ENCODE assay signal across 8 cellular contexts in the genomic region with DNA sequence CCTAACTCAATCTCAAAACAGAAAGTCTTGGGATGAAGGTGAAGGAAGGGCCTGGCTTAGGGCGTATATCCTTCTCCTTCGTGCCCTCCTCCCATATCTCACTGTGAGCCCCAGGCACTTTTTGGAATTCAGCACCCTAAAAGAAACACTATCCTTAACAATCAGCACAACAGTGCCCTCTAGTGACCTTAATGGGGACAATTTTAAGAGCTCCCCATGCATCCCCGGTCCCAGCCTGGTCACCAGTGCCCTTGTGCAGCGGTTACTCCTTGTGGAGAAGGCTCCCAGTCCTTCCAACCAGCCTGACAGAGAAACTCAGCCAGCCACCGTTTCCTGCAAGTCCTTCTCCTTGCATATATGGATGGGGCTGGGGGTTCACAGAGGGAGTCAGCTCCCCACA. TPM values are rescaled to one million over a fixed set of nuclear protein-coding genes. Genes with fewer than 3 reads are reported as not detected.
DNase-seq lines count a peak whose midpoint lies in the region; ATAC-seq and TF ChIP-seq lines count a peak whose summit lies in the region.

No MANE protein-coding gene starts in this region.

- intact Hi-C loops in upper lobe of right lung (cut with DNase I), result no loop called here

- H3K27ac Mint-ChIP-seq in activated T-helper 17 cell treated with anti-CD3 and anti-CD28 coated beads, Interleukin-2, amount 50 U/mL, for 72 hours, result no peak overlapping the region

- H3K4me1 ChIP-seq in upper lobe of right lung, result no peaks in the 10 kb centered on the region

- no peak overlapping the region for H3K4me3 Mint-ChIP-seq in activated T-helper 17 cell treated with anti-CD3 and anti-CD28 coated beads, Interleukin-2, amount 50 U/mL, for 72 hours

- H3K4me3 ChIP-seq in AG10803 (ENCODE audit: low read length) (no peak overlapping the region), GM12865 (ENCODE audit: low read depth, low read length) (no peak overlapping the region), upper lobe of right lung (no peak overlapping the region)

- TF ChIP-seq CTCF in AG10803 (conservative IDR thresholded peaks at IDR 0.05; ENCODE audit: low read length) (peak; percentile 56), GM12865 (IDR thresholded peaks at IDR 0.05; ENCODE audit: insufficient read depth, low read depth, low read length, missing control alignments) (peak; percentile 33), upper lobe of right lung (IDR thresholded peaks at IDR 0.05) (peak; percentile 38)

- no peaks in the 10 kb centered on the region for H3K9me3 ChIP-seq in upper lobe of right lung

- no peaks in the 10 kb centered on the region for H3K36me3 Mint-ChIP-seq in activated T-helper 17 cell treated with anti-CD3 and anti-CD28 coated beads, Interleukin-2, amount 50 U/mL, for 72 hours (ENCODE audit: low read depth)

- no peaks in the 10 kb centered on the region for H3K36me3 ChIP-seq in upper lobe of right lung

- H3K27me3 ChIP-seq in upper lobe of right lung, result no peaks in the 10 kb centered on the region

- H3K27me3 Mint-ChIP-seq in activated T-helper 17 cell treated with anti-CD3 and anti-CD28 coated beads, Interleukin-2, amount 50 U/mL, for 72 hours, result no peaks in the 10 kb centered on the region

- H3K9me3 Mint-ChIP-seq in activated T-helper 17 cell treated with anti-CD3 and anti-CD28 coated beads, Interleukin-2, amount 50 U/mL, for 72 hours, result no peaks in the 10 kb centered on the region

- DNase-seq in AG10803 (ENCODE audit: low read depth) (peak; percentile 37), GM12865 (ENCODE audit: low read depth) (peak; percentile 46), NCI-H1930 (lab: John Stamatoyannopoulos, UW) (peak; percentile 1 to 9), iPS-NIHi11 (ENCODE audit: low spot score) (peak; percentile 77), upper lobe of right lung (no peak)

- ATAC-seq in HG02623 (IDR thresholded peaks at IDR 0.05; ENCODE audit: unreplicated experiment) (peak; percentile 53), upper lobe of right lung (peak; percentile 53), HG02970 (IDR thresholded peaks at IDR 0.05; ENCODE audit: low FRiP score, unreplicated experiment) (no peak)
- ATAC-seq in activated T-helper 17 cell treated with anti-CD3 and anti-CD28 coated beads, Interleukin-2, amount 50 U/mL, for 72 hours (replicated peaks), result peak; percentile 25

- no peak overlapping the region for H3K27ac ChIP-seq in upper lobe of right lung

- peaks cover 3% of the 10 kb centered on the region for H3K4me1 Mint-ChIP-seq in activated T-helper 17 cell treated with anti-CD3 and anti-CD28 coated beads, Interleukin-2, amount 50 U/mL, for 72 hours

RNA-seq across cellular contexts. Expression of a gene that starts 4.2 kb away (rescaled TPM):
- 1 to 10 TPM in 1 of 2 donors, under 1 TPM in 1; 0.67 to 2.4 TPM for total RNA-seq in activated T-helper 17 cell treated with anti-CD3 and anti-CD28 coated beads, Interleukin-2, amount 50 U/mL, for 72 hours
- total RNA-seq in upper lobe of right lung, result 1.4 TPM
